Comparison of ENCODE assay signal across 1 cellular context in the genomic region with DNA sequence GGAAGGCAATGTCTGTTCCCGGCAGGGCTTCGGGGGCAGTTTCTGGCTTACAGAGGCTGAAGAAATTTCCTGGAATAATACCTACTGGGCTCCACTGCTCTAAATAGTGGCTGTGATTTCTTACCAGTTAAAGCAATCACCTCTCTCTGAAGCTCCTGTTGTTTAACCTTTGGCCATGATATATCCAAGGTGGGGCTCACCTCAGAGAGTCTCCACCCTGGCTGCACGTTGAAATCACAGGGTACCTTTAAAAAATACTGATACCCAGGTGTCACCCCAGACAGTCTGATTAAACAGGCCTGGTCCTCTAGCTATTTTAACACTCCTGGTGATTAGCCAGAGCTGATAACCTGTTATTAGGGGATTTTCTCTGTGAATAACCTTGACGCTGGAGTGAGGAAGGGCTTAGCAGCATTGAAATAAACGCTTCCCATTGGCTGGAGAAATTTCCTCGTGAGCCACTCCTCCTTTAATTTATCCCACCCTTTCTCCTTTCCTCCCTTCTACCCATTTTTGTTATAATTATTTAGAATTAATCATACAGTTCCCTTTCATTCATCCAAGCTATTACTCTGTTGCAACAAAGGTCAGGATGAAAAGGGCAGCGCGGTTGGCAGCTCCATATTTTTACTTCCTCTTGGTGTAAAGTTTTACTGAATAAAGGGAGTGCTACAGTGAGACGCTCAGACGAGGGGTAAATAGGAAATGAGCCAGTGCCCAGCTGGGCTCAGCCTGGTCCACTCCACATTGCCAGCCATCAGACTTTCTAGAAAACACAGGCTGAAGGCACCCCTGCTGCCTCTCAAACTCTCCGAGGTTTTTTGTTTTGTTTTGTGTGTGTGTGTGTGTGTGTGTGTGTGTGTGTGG.
TF ChIP-seq lines count a peak whose summit lies in the region.

No MANE protein-coding gene starts in this region.

TF ChIP-seq in GM12878, 131 proteins besides CTCF, POLR2A, EP300 and RAD21:
- TF ChIP-seq MTA3 (IDR thresholded peaks at IDR 0.05; ENCODE audit: borderline replicate concordance, low read length) (0 out of 2 replicates have a peak, but pooled peaks have one; percentile 42), KDM1A (IDR thresholded peaks at IDR 0.05; ENCODE audit: borderline replicate concordance) (no peak)
- TF ChIP-seq, protein P1, sequence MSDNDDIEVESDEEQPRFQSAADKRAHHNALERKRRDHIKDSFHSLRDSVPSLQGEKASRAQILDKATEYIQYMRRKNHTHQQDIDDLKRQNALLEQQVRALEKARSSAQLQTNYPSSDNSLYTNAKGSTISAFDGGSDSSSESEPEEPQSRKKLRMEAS (IDR thresholded peaks at IDR 0.05; ENCODE audit: low read depth, low read length), result peak; percentile 34; the same call in 1 of the 2 replicates
TF ChIP-seq in GM12878: peak in this region for 2.
